ENCODE assay signal across 33 cellular contexts in genomic region chr11:26891501-26891900, GRCh38.
"Had no signal": no experiment of that assay in that cellular context is flagged by ENCODE, and none has a peak within 500 bp of the region (broad histone marks: within the 10 kb centered on the region; RNA-seq: fewer than 3 reads in every experiment).

No MANE protein-coding gene starts in this region.

- H3K36me3 Mint-ChIP-seq: naive thymus-derived CD8-positive, alpha-beta T cell; stimulated activated memory B cell treated with anti-CD40 and anti-IgM and Interleukin-4, amounts not matched to agents 10 μg/mL and 1 μg/mL and 100 μg/mL, for 72 hours; type B pancreatic cell had no signal

- FAIRE-seq: colon, endometrium, islet of Langerhans, pancreas, small intestine had no signal

- H3K4me1 ChIP-seq: body of pancreas, gastrocnemius medialis, left lung, lower lobe of right lung, pancreas, psoas muscle, sigmoid colon, uterus had no signal

- H3K27ac Mint-ChIP-seq: activated CD4-positive, alpha-beta T cell treated with anti-CD3 and anti-CD28 coated beads, Interleukin-2, amount 10 ng/mL, durations not matched to agents 7 days and 5 days; activated CD8-positive, alpha-beta T cell treated with anti-CD3 and anti-CD28 coated beads for 36 hours; activated T-helper 17 cell treated with anti-CD3 and anti-CD28 coated beads, Interleukin-2, amount 50 U/mL, for 72 hours; naive thymus-derived CD8-positive, alpha-beta T cell; stimulated activated memory B cell treated with anti-CD40 and anti-IgM and Interleukin-4, amounts not matched to agents 10 μg/mL and 1 μg/mL and 100 μg/mL, for 72 hours; stimulated activated naive CD8-positive, alpha-beta T cell treated with anti-CD3 and anti-CD28 coated beads, Interleukin-15, amount 100 ng/mL, for 72 hours; type B pancreatic cell had no signal

- H3K27me3 ChIP-seq: body of pancreas, gastrocnemius medialis, left lung, pancreas, sigmoid colon, uterus had no signal

- ATAC-seq: activated CD8-positive, alpha-beta T cell treated with anti-CD3 and anti-CD28 coated beads for 36 hours; activated T-cell treated with anti-CD3 and anti-CD28 coated beads, Interleukin-2, amount 50 U/mL, for 4 hours; activated T-helper 17 cell treated with anti-CD3 and anti-CD28 coated beads, Interleukin-2, amount 50 U/mL, for 72 hours; body of pancreas; gastrocnemius medialis; left lung; lower lobe of right lung; naive thymus-derived CD8-positive, alpha-beta T cell; pancreas; psoas muscle; stimulated activated memory B cell treated with anti-CD40 and anti-IgM and Interleukin-4, amounts not matched to agents 10 μg/mL and 1 μg/mL and 100 μg/mL, for 72 hours; stimulated activated naive CD8-positive, alpha-beta T cell treated with anti-CD3 and anti-CD28 coated beads, Interleukin-15, amount 100 ng/mL, for 72 hours had no signal

- DNase-seq: activated CD4-positive, alpha-beta T cell treated with anti-CD3 and anti-CD28 coated beads, Interleukin-2, amount 10 ng/mL, durations not matched to agents 7 days and 5 days; activated CD4-positive, CD25-positive, alpha-beta regulatory T cell treated with anti-CD3 and anti-CD28 coated beads, Interleukin-2, amount 50 U/mL, for 72 hours; activated CD8-positive, alpha-beta T cell treated with anti-CD3 and anti-CD28 coated beads for 36 hours; activated gamma-delta T cell treated with Interleukin-2 at 50 U/mL for 16 hours; activated naive CD4-positive, alpha-beta T cell treated with anti-CD3 and anti-CD28 coated beads, Interleukin-2, amount 50 U/mL, for 16 hours; activated T-cell treated with anti-CD3 and anti-CD28 coated beads, Interleukin-2, amount 50 U/mL, for 4 hours; amygdala; body of pancreas; effector CD8-positive, alpha-beta T cell; gastrocnemius medialis; glutamatergic neuron; left lung; lower lobe of right lung; mesenchymal stem cell; naive thymus-derived CD8-positive, alpha-beta T cell; nucleus accumbens; pancreas; psoas muscle; sigmoid colon; small intestine; stimulated activated CD4-positive, alpha-beta T cell treated with anti-CD3 and anti-CD28 coated beads, Interleukin-4, amount 100 ng/mL, for 24 hours; stimulated activated CD8-positive, alpha-beta memory T cell treated with anti-CD3 and anti-CD28 coated beads, Interleukin-4, amount 100 ng/mL, for 48 hours; stimulated activated naive CD8-positive, alpha-beta T cell treated with anti-CD3 and anti-CD28 coated beads, Interleukin-15, amount 100 ng/mL, for 72 hours; substantia nigra; uterus had no signal

- H3K27ac ChIP-seq: body of pancreas, epithelial cell of prostate, gastrocnemius medialis, left lung, lower lobe of right lung, pancreas, psoas muscle, sigmoid colon, uterus had no signal

- H3K9me3 ChIP-seq: body of pancreas, gastrocnemius medialis, lower lobe of right lung, pancreas, psoas muscle, sigmoid colon, uterus had no signal

- H3K4me3 Mint-ChIP-seq: activated CD4-positive, alpha-beta T cell treated with anti-CD3 and anti-CD28 coated beads, Interleukin-2, amount 10 ng/mL, durations not matched to agents 7 days and 5 days; activated CD8-positive, alpha-beta T cell treated with anti-CD3 and anti-CD28 coated beads for 36 hours; activated T-cell treated with anti-CD3 and anti-CD28 coated beads, Interleukin-2, amount 50 U/mL, for 4 hours; activated T-helper 17 cell treated with anti-CD3 and anti-CD28 coated beads, Interleukin-2, amount 50 U/mL, for 72 hours; naive thymus-derived CD8-positive, alpha-beta T cell; neural crest cell; stimulated activated memory B cell treated with anti-CD40 and anti-IgM and Interleukin-4, amounts not matched to agents 10 μg/mL and 1 μg/mL and 100 μg/mL, for 72 hours; stimulated activated naive CD8-positive, alpha-beta T cell treated with anti-CD3 and anti-CD28 coated beads, Interleukin-15, amount 100 ng/mL, for 72 hours; type B pancreatic cell had no signal

- H3K36me3 ChIP-seq: gastrocnemius medialis, left lung, lower lobe of right lung, pancreas, sigmoid colon, uterus had no signal

- H3K4me3 ChIP-seq: body of pancreas, gastrocnemius medialis, left lung, lower lobe of right lung, pancreas, psoas muscle, sigmoid colon, uterus had no signal

- H3K4me1 Mint-ChIP-seq: activated CD4-positive, alpha-beta T cell treated with anti-CD3 and anti-CD28 coated beads, Interleukin-2, amount 10 ng/mL, durations not matched to agents 7 days and 5 days; activated T-helper 17 cell treated with anti-CD3 and anti-CD28 coated beads, Interleukin-2, amount 50 U/mL, for 72 hours; naive thymus-derived CD8-positive, alpha-beta T cell; neural crest cell; stimulated activated memory B cell treated with anti-CD40 and anti-IgM and Interleukin-4, amounts not matched to agents 10 μg/mL and 1 μg/mL and 100 μg/mL, for 72 hours; stimulated activated naive CD8-positive, alpha-beta T cell treated with anti-CD3 and anti-CD28 coated beads, Interleukin-15, amount 100 ng/mL, for 72 hours had no signal

- H3K27me3 Mint-ChIP-seq: activated CD4-positive, alpha-beta T cell treated with anti-CD3 and anti-CD28 coated beads, Interleukin-2, amount 10 ng/mL, durations not matched to agents 7 days and 5 days; activated CD8-positive, alpha-beta T cell treated with anti-CD3 and anti-CD28 coated beads for 36 hours; activated T-helper 17 cell treated with anti-CD3 and anti-CD28 coated beads, Interleukin-2, amount 50 U/mL, for 72 hours; naive thymus-derived CD8-positive, alpha-beta T cell; stimulated activated memory B cell treated with anti-CD40 and anti-IgM and Interleukin-4, amounts not matched to agents 10 μg/mL and 1 μg/mL and 100 μg/mL, for 72 hours; stimulated activated naive CD8-positive, alpha-beta T cell treated with anti-CD3 and anti-CD28 coated beads, Interleukin-15, amount 100 ng/mL, for 72 hours had no signal
